In the genomic region with DNA sequence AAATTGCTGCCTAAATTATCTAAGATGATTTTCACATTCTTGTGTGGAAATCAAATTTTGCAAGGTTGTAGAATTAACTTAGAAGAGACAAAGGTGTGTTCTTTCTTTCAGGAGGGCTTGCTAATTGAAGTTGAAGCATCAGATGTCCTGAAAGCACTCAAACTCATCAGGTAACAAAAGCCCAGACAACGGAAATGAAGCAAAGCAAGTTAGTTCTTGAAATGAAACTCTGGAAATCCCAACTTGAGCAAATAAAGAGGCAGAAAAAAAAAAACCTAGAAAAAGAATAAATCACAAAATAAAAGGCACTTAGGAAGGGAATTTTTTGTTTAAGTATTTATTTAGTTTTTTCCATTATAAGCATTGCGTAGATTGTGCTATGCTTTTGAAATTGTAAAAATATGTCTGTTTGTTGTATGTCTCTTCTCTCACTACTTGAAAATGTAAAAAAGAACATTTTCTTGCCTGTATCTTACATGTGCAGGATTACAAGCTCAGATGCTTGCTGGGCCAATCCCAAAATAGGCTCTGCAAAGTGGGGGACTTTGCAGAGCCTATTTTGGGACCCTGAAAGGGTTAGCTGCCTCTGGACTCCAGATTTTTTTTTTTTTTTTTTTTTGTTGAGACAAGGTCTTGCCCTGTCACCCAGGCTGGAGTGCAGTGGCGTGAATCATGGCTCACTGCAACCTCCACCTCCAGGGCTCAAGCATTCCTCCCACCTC, we compare ENCODE assay signal across 21 cellular contexts.
"Had no signal": no experiment of that assay in that cellular context is flagged by ENCODE, and none has a peak within 500 bp of the region (broad histone marks: within the 10 kb centered on the region; RNA-seq: fewer than 3 reads in every experiment).

No MANE protein-coding gene starts in this region.

- H3K4me3 Mint-ChIP-seq: activated B cell treated with CpG ODN at 0.5 μM for 24 hours; activated CD8-positive, alpha-beta T cell treated with anti-CD3 and anti-CD28 coated beads for 36 hours; activated naive CD4-positive, alpha-beta T cell treated with anti-CD3 and anti-CD28 coated beads, Interleukin-2, amount 50 U/mL, for 24 hours; activated naive CD8-positive, alpha-beta T cell treated with anti-CD3 and anti-CD28 coated beads, Interleukin-2, amount 50 U/mL, for 24 hours; naive B cell had no signal

- H3K36me3 Mint-ChIP-seq: activated naive CD4-positive, alpha-beta T cell treated with anti-CD3 and anti-CD28 coated beads, Interleukin-2, amount 50 U/mL, for 24 hours; naive B cell had no signal

- H3K27ac Mint-ChIP-seq: activated B cell treated with CpG ODN at 0.5 μM for 24 hours; activated CD8-positive, alpha-beta T cell treated with anti-CD3 and anti-CD28 coated beads for 36 hours; activated naive CD4-positive, alpha-beta T cell treated with anti-CD3 and anti-CD28 coated beads, Interleukin-2, amount 50 U/mL, for 24 hours; activated naive CD8-positive, alpha-beta T cell treated with anti-CD3 and anti-CD28 coated beads, Interleukin-2, amount 50 U/mL, for 24 hours; activated T-helper 2 cell treated with anti-CD3 and anti-CD28 coated beads, Interferon-gamma antibody, Interleukin-2, Interleukin-4, amounts not matched to agents 10 μg/mL and 5 μg/mL and 100 μg/mL, durations not matched to agents 14 hours and 24 hours and 36 hours had no signal

- H3K9me3 Mint-ChIP-seq: activated B cell treated with CpG ODN at 0.5 μM for 24 hours; activated CD8-positive, alpha-beta T cell treated with anti-CD3 and anti-CD28 coated beads for 36 hours; activated naive CD4-positive, alpha-beta T cell treated with anti-CD3 and anti-CD28 coated beads, Interleukin-2, amount 50 U/mL, for 24 hours; activated naive CD8-positive, alpha-beta T cell treated with anti-CD3 and anti-CD28 coated beads, Interleukin-2, amount 50 U/mL, for 24 hours; activated T-helper 2 cell treated with anti-CD3 and anti-CD28 coated beads, Interferon-gamma antibody, Interleukin-2, Interleukin-4, amounts not matched to agents 10 μg/mL and 5 μg/mL and 100 μg/mL, durations not matched to agents 14 hours and 24 hours and 36 hours had no signal

- FAIRE-seq: endothelial cell of umbilical vein, pancreas had no signal

- ATAC-seq: activated CD8-positive, alpha-beta T cell treated with anti-CD3 and anti-CD28 coated beads for 36 hours; activated naive CD8-positive, alpha-beta T cell treated with anti-CD3 and anti-CD28 coated beads, Interleukin-2, amount 50 U/mL, for 24 hours; gastroesophageal sphincter; left ventricle myocardium superior; pancreas; sciatic nerve had no signal

- DNase-seq: activated B cell treated with CpG ODN at 0.5 μM for 24 hours; activated CD4-positive, alpha-beta T cell treated with anti-CD3 and anti-CD28 coated beads, Interleukin-2, amount 50 U/mL, for 1 hour; activated CD8-positive, alpha-beta T cell treated with anti-CD3 and anti-CD28 coated beads for 36 hours; activated naive CD8-positive, alpha-beta T cell treated with anti-CD3 and anti-CD28 coated beads, Interleukin-2, amount 50 U/mL, for 24 hours; activated T-cell treated with anti-CD3 and anti-CD28 coated beads, Interleukin-2, amount 50 U/mL, for 48 hours; amygdala; central memory CD4-positive, alpha-beta T cell; islet precursor cell; left ventricle myocardium superior; mammary epithelial cell; naive B cell; pancreas; retina; stimulated activated CD4-positive, alpha-beta T cell treated with anti-CD3 and anti-CD28 coated beads, Interleukin-12 subunit alpha, Interleukin-12 subunit beta, amount 100 ng/mL, for 4 hours; stimulated activated CD4-positive, alpha-beta T cell treated with anti-CD3 and anti-CD28 coated beads, Interleukin-4, amount 100 ng/mL, for 24 hours; stimulated activated naive CD4-positive, alpha-beta T cell had no signal

- H3K4me1 Mint-ChIP-seq: activated naive CD4-positive, alpha-beta T cell treated with anti-CD3 and anti-CD28 coated beads, Interleukin-2, amount 50 U/mL, for 24 hours; activated naive CD8-positive, alpha-beta T cell treated with anti-CD3 and anti-CD28 coated beads, Interleukin-2, amount 50 U/mL, for 24 hours had no signal
